ENCODE assay signal across 8 cellular contexts in the genomic region with DNA sequence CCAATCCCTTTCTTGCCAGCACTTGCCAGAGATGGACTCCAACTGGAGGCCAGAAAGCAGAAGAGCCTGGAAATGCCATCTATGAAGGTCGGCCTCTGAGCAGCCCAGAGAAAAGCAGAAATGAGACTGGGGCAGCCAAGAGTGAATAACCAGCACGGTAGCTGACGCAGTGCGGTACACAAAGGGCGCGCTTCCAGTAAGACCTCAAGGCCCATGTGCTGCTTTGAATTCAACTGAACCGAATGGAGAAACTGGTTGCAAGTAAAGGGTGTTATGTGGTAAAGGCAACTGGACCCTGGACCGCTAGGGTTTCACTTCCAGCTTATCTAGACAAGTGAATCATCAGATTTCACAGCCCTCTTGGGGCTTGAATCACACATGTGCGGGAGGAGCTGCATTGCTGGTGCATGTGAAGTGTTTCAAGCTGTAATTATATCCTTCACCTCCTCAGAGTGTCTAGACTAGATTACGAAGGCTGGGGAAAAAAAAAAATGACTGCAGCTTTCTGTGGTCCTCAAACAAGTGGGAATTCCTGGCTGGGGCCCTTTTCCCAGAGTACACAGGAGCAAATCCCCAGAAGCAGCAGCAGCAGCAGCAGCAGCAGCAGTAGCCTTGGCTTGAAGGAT.
DNase-seq lines count a peak whose midpoint lies in the region; ATAC-seq and TF ChIP-seq lines count a peak whose summit lies in the region.

No MANE protein-coding gene starts in this region.

- peak; percentile 34 for TF ChIP-seq CTCF in fibroblast of the aortic adventitia (IDR thresholded peaks at IDR 0.05; ENCODE audit: insufficient read depth, low read length)

- peak; percentile 88 for DNase-seq in DMS79 treated with DMSO at 0.1 percent for 48 hours (lab: John Stamatoyannopoulos, UW)
- peak; percentile 89 for DNase-seq in NOMO-1 treated with dmso at 0.1 percent for 144 hours (lab: John Stamatoyannopoulos, UW; ENCODE audit: unreplicated experiment)
- peak; percentile 99 for DNase-seq in fibroblast of the aortic adventitia (ENCODE audit: low read depth)
- DNase-seq in stimulated activated effector memory CD8-positive, alpha-beta T cell treated with anti-CD3 and anti-CD28 coated beads, Interleukin-12 subunit alpha, Interleukin-12 subunit beta, amount 100 ng/mL, for 72 hours (ENCODE audit: low spot score in 2 of 2) = no peak
- DNase-seq in globus pallidus (ENCODE audit: low spot score) = no peak
- DNase-seq in ecto neural progenitor cell (ENCODE audit: low spot score) = no peak

- no peaks in the 10 kb centered on the region for H3K36me3 Mint-ChIP-seq in stimulated activated effector memory CD8-positive, alpha-beta T cell treated with anti-CD3 and anti-CD28 coated beads, Interleukin-12 subunit alpha, Interleukin-12 subunit beta, amount 100 ng/mL, for 72 hours

- ATAC-seq in GM19463 (IDR thresholded peaks at IDR 0.05; ENCODE audit: unreplicated experiment) (peak; percentile 91), HG03378 (IDR thresholded peaks at IDR 0.05; ENCODE audit: unreplicated experiment) (peak; percentile 99)
- ATAC-seq in stimulated activated effector memory CD8-positive, alpha-beta T cell treated with anti-CD3 and anti-CD28 coated beads, Interleukin-12 subunit alpha, Interleukin-12 subunit beta, amount 100 ng/mL, for 72 hours = peak; percentile 45

- no peaks in the 10 kb centered on the region for H3K4me1 Mint-ChIP-seq in stimulated activated effector memory CD8-positive, alpha-beta T cell treated with anti-CD3 and anti-CD28 coated beads, Interleukin-12 subunit alpha, Interleukin-12 subunit beta, amount 100 ng/mL, for 72 hours

- H3K9me3 Mint-ChIP-seq in stimulated activated effector memory CD8-positive, alpha-beta T cell treated with anti-CD3 and anti-CD28 coated beads, Interleukin-12 subunit alpha, Interleukin-12 subunit beta, amount 100 ng/mL, for 72 hours = no peaks in the 10 kb centered on the region

- no peak overlapping the region for H3K27ac Mint-ChIP-seq in stimulated activated effector memory CD8-positive, alpha-beta T cell treated with anti-CD3 and anti-CD28 coated beads, Interleukin-12 subunit alpha, Interleukin-12 subunit beta, amount 100 ng/mL, for 72 hours

- no peak overlapping the region for H3K4me3 ChIP-seq in fibroblast of the aortic adventitia (ENCODE audit: low read depth, low read length)

- no peak overlapping the region for H3K4me3 Mint-ChIP-seq in stimulated activated effector memory CD8-positive, alpha-beta T cell treated with anti-CD3 and anti-CD28 coated beads, Interleukin-12 subunit alpha, Interleukin-12 subunit beta, amount 100 ng/mL, for 72 hours

Comparison
In these comparisons a context has a peak if more than half of its experiments do, and no peak if none do; other contexts are left out.
1. DNase-seq: peak in DMS79 treated with DMSO at 0.1 percent for 48 hours (single experiment), NOMO-1 treated with dmso at 0.1 percent for 144 hours (single experiment) and fibroblast of the aortic adventitia (single experiment); none in stimulated activated effector memory CD8-positive, alpha-beta T cell treated with anti-CD3 and anti-CD28 coated beads, Interleukin-12 subunit alpha, Interleukin-12 subunit beta, amount 100 ng/mL, for 72 hours (0 of 2), globus pallidus (single experiment) and ecto neural progenitor cell (single experiment).
2. ATAC-seq: peak in every context shown above with its lines; median percentile 99 in HG03378; 91 in GM19463; 45 in stimulated activated effector memory CD8-positive, alpha-beta T cell treated with anti-CD3 and anti-CD28 coated beads, Interleukin-12 subunit alpha, Interleukin-12 subunit beta, amount 100 ng/mL, for 72 hours.